Comparison of ENCODE assay signal across 16 cellular contexts in genomic region chr7:146892151-146892550, GRCh38.
DNase-seq lines count a peak whose midpoint lies in the region; ATAC-seq and TF ChIP-seq lines count a peak whose summit lies in the region.
"Had no signal": no experiment of that assay in that cellular context is flagged by ENCODE, and none has a peak within 500 bp of the region (broad histone marks: within the 10 kb centered on the region; RNA-seq: fewer than 3 reads in every experiment).

No MANE protein-coding gene starts in this region.

- ATAC-seq in GM23338 (no peak), HG02870 (IDR thresholded peaks at IDR 0.05; ENCODE audit: unreplicated experiment) (no peak)

- H3K4me1 ChIP-seq in GM23338 (ENCODE audit: insufficient read depth), result no peaks in the 10 kb centered on the region

- no peaks in the 10 kb centered on the region for H3K9me2 ChIP-seq in GM23338 (ENCODE audit: insufficient read depth)

- TF ChIP-seq CTCF in GM23338 (conservative IDR thresholded peaks at IDR 0.05; ENCODE audit: low read depth in 2 of 2) (no peak), retinal pigment epithelial cell (conservative IDR thresholded peaks at IDR 0.05; ENCODE audit: low read depth, low read length) (no peak)

- H2AFZ ChIP-seq in GM23338, result no peak overlapping the region
- H2AFZ ChIP-seq: PC-9 had no signal

- H3K4me3 ChIP-seq in GM23338 (no peak overlapping the region), retinal pigment epithelial cell (ENCODE audit: low read length) (no peak overlapping the region)
- H3K4me3 ChIP-seq: PC-9 had no signal

- H3K4me3 Mint-ChIP-seq in GM23338, result no peak overlapping the region
- no peak overlapping the region for H3K4me3 Mint-ChIP-seq in activated naive CD8-positive, alpha-beta T cell treated with anti-CD3 and anti-CD28 coated beads for 36 hours

- no peaks in the 10 kb centered on the region for H3K27me3 Mint-ChIP-seq in GM23338 (ENCODE audit: insufficient read depth, low read depth, poor library complexity)
- H3K27me3 Mint-ChIP-seq in activated naive CD8-positive, alpha-beta T cell treated with anti-CD3 and anti-CD28 coated beads for 36 hours, result no peaks in the 10 kb centered on the region

- DNase-seq in GM23338 (ENCODE audit: low spot score) (peak; percentile 11), astrocyte of the hippocampus (ENCODE audit: low read depth, low spot score) (peak; percentile 46), iPS-NIHi7 (ENCODE audit: extremely low spot score) (peak; percentile 22), retinal pigment epithelial cell (ENCODE audit: low read depth) (peak; percentile 68), T-helper 1 cell (no peak)
- DNase-seq in activated naive CD8-positive, alpha-beta T cell treated with anti-CD3 and anti-CD28 coated beads for 36 hours, result no peak
- DNase-seq: Calu3, DMS79 treated with DMSO at 0.1 percent for 48 hours, GF-D8, Karpas-422, MM.1S, NCI-H1105, NCI-H748 treated with DMSO at 0.1 percent for 48 hours, PC-9 had no signal

- no peak overlapping the region for H3K27ac ChIP-seq in GM23338 (ENCODE audit: low read depth)
- H3K27ac ChIP-seq: C4-2B, PC-9 had no signal

- H3K4me1 Mint-ChIP-seq in GM23338, result no peaks in the 10 kb centered on the region
- no peaks in the 10 kb centered on the region for H3K4me1 Mint-ChIP-seq in activated naive CD8-positive, alpha-beta T cell treated with anti-CD3 and anti-CD28 coated beads for 36 hours

- no peaks in the 10 kb centered on the region for H3K36me3 Mint-ChIP-seq in GM23338 (ENCODE audit: low read depth)
- no peaks in the 10 kb centered on the region for H3K36me3 Mint-ChIP-seq in activated naive CD8-positive, alpha-beta T cell treated with anti-CD3 and anti-CD28 coated beads for 36 hours

- H3K4me2 ChIP-seq in GM23338, result no peak overlapping the region
- H3K4me2 ChIP-seq: PC-9 had no signal

- H4K20me1 ChIP-seq in GM23338 (replicated peaks; ENCODE audit: insufficient read depth), result no peaks in the 10 kb centered on the region

- peaks cover 7% of the 10 kb centered on the region; the same call in 1 of the 3 replicates for H3K9me3 Mint-ChIP-seq in GM23338
- no peaks in the 10 kb centered on the region for H3K9me3 Mint-ChIP-seq in activated naive CD8-positive, alpha-beta T cell treated with anti-CD3 and anti-CD28 coated beads for 36 hours

- no peaks in the 10 kb centered on the region for H3K36me3 ChIP-seq in GM23338 (ENCODE audit: insufficient read depth)

- H3K79me2 ChIP-seq in GM23338 (replicated peaks; ENCODE audit: insufficient read depth), result no peaks in the 10 kb centered on the region

- no peak overlapping the region for H3K27ac Mint-ChIP-seq in GM23338
- H3K27ac Mint-ChIP-seq in activated naive CD8-positive, alpha-beta T cell treated with anti-CD3 and anti-CD28 coated beads for 36 hours, result no peak overlapping the region

- H3K27me3 ChIP-seq in GM23338 (ENCODE audit: insufficient read depth), result no peaks in the 10 kb centered on the region

- H3F3A ChIP-seq in GM23338 (replicated peaks; ENCODE audit: low read depth), result no peaks in the 10 kb centered on the region

TF ChIP-seq in GM23338, 12 proteins besides CTCF, POLR2A, EP300 and RAD21 (continues in another document):
- TF ChIP-seq EZH2phosphoT487 (IDR thresholded peaks at IDR 0.05; ENCODE audit: unreplicated experiment), result no peak
- no peak for TF ChIP-seq REST (IDR thresholded peaks at IDR 0.05; ENCODE audit: unreplicated experiment)
- TF ChIP-seq CREB1 (CRISPR knock-in tag; IDR thresholded peaks at IDR 0.05; ENCODE audit: low read depth), result no peak
- no peak for TF ChIP-seq STAT1 (IDR thresholded peaks at IDR 0.05; ENCODE audit: unreplicated experiment)
- TF ChIP-seq ZNF462 (CRISPR knock-in tag; IDR thresholded peaks at IDR 0.05), result no peak
- no peak for TF ChIP-seq JUNB (IDR thresholded peaks at IDR 0.05; ENCODE audit: unreplicated experiment)
- TF ChIP-seq ETS1 (IDR thresholded peaks at IDR 0.05), result no peak

Comparison
In these comparisons a context has a peak if more than half of its experiments do, and no peak if none do; other contexts are left out.
1. DNase-seq: peak in GM23338 (single experiment), astrocyte of the hippocampus (single experiment), iPS-NIHi7 (single experiment) and retinal pigment epithelial cell (single experiment); none in activated naive CD8-positive, alpha-beta T cell treated with anti-CD3 and anti-CD28 coated beads for 36 hours (single experiment) and T-helper 1 cell (0 of 5).